33 cellular contexts compared by ENCODE assay signal in genomic region chr9:23559522-23559921, GRCh38.
"Had no signal": no experiment of that assay in that cellular context is flagged by ENCODE, and none has a peak within 500 bp of the region (broad histone marks: within the 10 kb centered on the region; RNA-seq: fewer than 3 reads in every experiment).

No MANE protein-coding gene starts in this region.

- H3K4me1 ChIP-seq: adrenal gland, ascending aorta, body of pancreas, breast epithelium had no signal

- H3K27ac ChIP-seq: adrenal gland, ascending aorta, body of pancreas, brain microvascular endothelial cell, breast epithelium, cardiac muscle cell had no signal

- ATAC-seq: activated naive CD4-positive, alpha-beta T cell treated with anti-CD3 and anti-CD28 coated beads, Interleukin-2, amount 50 U/mL, for 72 hours; activated naive CD8-positive, alpha-beta T cell treated with anti-CD3 and anti-CD28 coated beads, Interleukin-2, amount 50 U/mL, for 24 hours; activated T-cell treated with anti-CD3 and anti-CD28 coated beads, Interleukin-2, amount 50 U/mL, for 4 hours; activated T-cell treated with anti-CD3 and anti-CD28 coated beads, Interleukin-2, amount 50 U/mL, for 72 hours; activated T-helper 17 cell treated with anti-CD3 and anti-CD28 coated beads, Interleukin-2, amount 50 U/mL, for 72 hours; body of pancreas had no signal

- H3K36me3 ChIP-seq: adrenal gland, ascending aorta, brain microvascular endothelial cell, breast epithelium, cardiac muscle cell had no signal

- H3K27me3 ChIP-seq: adrenal gland, ascending aorta, body of pancreas, brain microvascular endothelial cell, breast epithelium, cardiac muscle cell had no signal

- H3K9me3 ChIP-seq: adrenal gland, ascending aorta, body of pancreas, breast epithelium had no signal

- DNase-seq: activated effector memory CD4-positive, alpha-beta T cell treated with anti-CD3 and anti-CD28 coated beads, Interleukin-2, amount 50 U/mL, for 16 hours; activated effector memory CD4-positive, alpha-beta T cell treated with Interleukin-2 at 50 U/mL for 16 hours; activated gamma-delta T cell; activated gamma-delta T cell treated with Interleukin-2 at 50 U/mL for 16 hours; activated naive CD4-positive, alpha-beta T cell; activated naive CD4-positive, alpha-beta T cell treated with anti-CD3 and anti-CD28 coated beads for 36 hours; activated naive CD4-positive, alpha-beta T cell treated with anti-CD3 and anti-CD28 coated beads, Interleukin-2, amount 10 ng/mL, durations not matched to agents 7 days and 5 days; activated naive CD4-positive, alpha-beta T cell treated with anti-CD3 and anti-CD28 coated beads, Interleukin-2, amount 50 U/mL, for 16 hours; activated naive CD4-positive, alpha-beta T cell treated with Interleukin-2 at 50 U/mL for 16 hours; activated naive CD8-positive, alpha-beta T cell treated with anti-CD3 and anti-CD28 coated beads for 36 hours; activated naive CD8-positive, alpha-beta T cell treated with anti-CD3 and anti-CD28 coated beads, Interleukin-2, amount 10 ng/mL, durations not matched to agents 7 days and 5 days; activated naive CD8-positive, alpha-beta T cell treated with anti-CD3 and anti-CD28 coated beads, Interleukin-2, amount 50 U/mL, for 24 hours; activated T-cell treated with anti-CD3 and anti-CD28 coated beads, Interleukin-2, amount 50 U/mL, for 24 hours; activated T-cell treated with anti-CD3 and anti-CD28 coated beads, Interleukin-2, amount 50 U/mL, for 4 hours; activated T-cell treated with anti-CD3 and anti-CD28 coated beads, Interleukin-2, amount 50 U/mL, for 48 hours; activated T-cell treated with anti-CD3 and anti-CD28 coated beads, Interleukin-2, amount 50 U/mL, for 72 hours; adrenal gland; amniotic stem cell; amygdala; anterior cingulate cortex; aorta; body of pancreas; brain microvascular endothelial cell; caudate nucleus; central memory CD4-positive, alpha-beta T cell; cerebellar nuclear complex had no signal

- H3K4me3 ChIP-seq: adrenal gland, ascending aorta, body of pancreas, breast epithelium, cardiac muscle cell had no signal

- FAIRE-seq: astrocyte, bronchial epithelial cell had no signal
